Comparison of ENCODE assay signal across 13 cellular contexts in genomic region chr17:31919802-31920525, GRCh38. TPM values are rescaled to one million over a fixed set of nuclear protein-coding genes. Genes with fewer than 3 reads are reported as not detected.
A peak's percentile ranks its signal among the peaks of the same experiment; 100 is the strongest.
DNase-seq lines count a peak whose midpoint lies in the region; ATAC-seq, FAIRE-seq and TF ChIP-seq lines count a peak whose summit lies in the region.
"Had no signal": no experiment of that assay in that cellular context is flagged by ENCODE, and none has a peak within 500 bp of the region (broad histone marks: within the 10 kb centered on the region; RNA-seq: fewer than 3 reads in every experiment).

No MANE protein-coding gene starts in this region.

- POLR2A ChIA-PET in activated CD4-positive, alpha-beta T cell treated with anti-CD3 and anti-CD28 coated beads, Interleukin-2, amount 10 ng/mL, durations not matched to agents 7 days and 5 days (lab: Charles Lee): no interaction called here
- POLR2A ChIA-PET in GM12878 (lab: Charles Lee): interaction anchor here (0.7 kb wide), 1 partner anchor 504 kb away, joined by 3 read pairs; no protein-coding TSS in a partner anchor

- RAD21 ChIA-PET in GM12878 (lab: Charles Lee; ENCODE audit: unreplicated experiment): no interaction called here

- H3K4ac ChIP-seq in neuronal stem cell (ENCODE audit: low read length): no peak overlapping the region

- in situ Hi-C loops in GM12878 (cut with MboI): no loop called here

- H3K9ac ChIP-seq in GM12878 (ENCODE audit: control insufficient read depth, insufficient read depth, low read length) (no peak overlapping the region), skeletal muscle satellite cell (ENCODE audit: low read depth, low read length) (peak overlapping the region; percentile 55), neuronal stem cell (ENCODE audit: low read depth, low read length, poor library complexity) (no peak overlapping the region)

- no peak for TF ChIP-seq POLR2A in GM12878 (IDR thresholded peaks at IDR 0.05; ENCODE audit: low read depth, low read length)

- H3K79me1 ChIP-seq in neuronal stem cell (ENCODE audit: low read depth, low read length): no peaks in the 10 kb centered on the region

- no peak overlapping the region for H4K91ac ChIP-seq in neuronal stem cell (ENCODE audit: low read depth, low read length, poor library complexity)

- SMC1A ChIA-PET in GM12878 (lab: Charles Lee; ENCODE audit: uncharacterized antibody, unreplicated experiment): no interaction called here

- H3K4me3 ChIP-seq in MG63: no peak overlapping the region
- no peak overlapping the region for H3K4me3 ChIP-seq in GM12878
- peak overlapping the region; percentile 21 for H3K4me3 ChIP-seq in skeletal muscle satellite cell (ENCODE audit: low read length)
- H3K4me3 ChIP-seq in neuronal stem cell (ENCODE audit: low read length in 2 of 2): no peak overlapping the region
- H3K4me3 ChIP-seq: transverse colon had no signal

- H3K18ac ChIP-seq in neuronal stem cell (ENCODE audit: low read length): no peak overlapping the region

- peak; percentile 75 for ATAC-seq in GM12878

- intact Hi-C loops in GM12878 (cut with micrococcal nuclease; ENCODE audit: unreplicated experiment): no loop called here

- peak overlapping the region; percentile 15 for H3K27ac Mint-ChIP-seq in activated CD4-positive, alpha-beta T cell treated with anti-CD3 and anti-CD28 coated beads, Interleukin-2, amount 10 ng/mL, durations not matched to agents 7 days and 5 days
- H3K27ac Mint-ChIP-seq: IgD-negative memory B cell had no signal

- H2AFZ ChIP-seq in GM12878 (ENCODE audit: control insufficient read depth, low read depth, low read length) (no peak overlapping the region), neuronal stem cell (ENCODE audit: low read length) (no peak overlapping the region)

- H3K14ac ChIP-seq in neuronal stem cell (ENCODE audit: low read length): no peak overlapping the region

- no peaks in the 10 kb centered on the region for H3K36me3 ChIP-seq in MG63
- H3K36me3 ChIP-seq in GM12878 (ENCODE audit: control insufficient read depth in 2 of 2, insufficient read depth in 2 of 2, low read length in 1 of 2): no peaks in the 10 kb centered on the region
- H3K36me3 ChIP-seq in skeletal muscle satellite cell (ENCODE audit: insufficient read depth, low read length): no peaks in the 10 kb centered on the region
- H3K36me3 ChIP-seq in neuronal stem cell (replicated peaks in 1 of 2; ENCODE audit: control insufficient read depth in 2 of 2, insufficient read depth in 2 of 2, low read length in 2 of 2): no peaks in the 10 kb centered on the region
- H3K36me3 ChIP-seq: transverse colon had no signal

- no peak overlapping the region for H3K27ac ChIP-seq in GM12878 (ENCODE audit: control insufficient read depth, insufficient read depth)
- H3K27ac ChIP-seq in neuronal stem cell (replicated peaks; ENCODE audit: low read length): no peak overlapping the region
- H3K27ac ChIP-seq: transverse colon had no signal

- CTCF ChIA-PET in activated CD4-positive, alpha-beta T cell treated with anti-CD3 and anti-CD28 coated beads, Interleukin-2, amount 10 ng/mL, durations not matched to agents 7 days and 5 days (lab: Charles Lee): interaction anchor here (0.6 kb wide), 1 partner anchor 51 kb away, joined by 3 read pairs; no protein-coding TSS in a partner anchor
- CTCF ChIA-PET in GM12878 (lab: Yijun Ruan, JAX): no interaction called here

- no peak overlapping the region for H3K4me2 ChIP-seq in GM12878 (ENCODE audit: control insufficient read depth, insufficient read depth)
- H3K4me2 ChIP-seq in skeletal muscle satellite cell (ENCODE audit: low read length): peak overlapping the region; percentile 59
- no peak overlapping the region for H3K4me2 ChIP-seq in neuronal stem cell (ENCODE audit: insufficient read depth, low read length, poor library complexity, severe bottlenecking)

- no peak overlapping the region for H2BK120ac ChIP-seq in neuronal stem cell (ENCODE audit: low read depth, low read length)

- H3K9me3 ChIP-seq in MG63 (no peaks in the 10 kb centered on the region), GM12878 (replicated peaks; ENCODE audit: control insufficient read depth, insufficient read depth, low read length) (no peaks in the 10 kb centered on the region), skeletal muscle satellite cell (replicated peaks; ENCODE audit: low read length) (no peaks in the 10 kb centered on the region), neuronal stem cell (replicated peaks in 1 of 2; ENCODE audit: control insufficient read depth in 2 of 2, insufficient read depth in 1 of 2, low read depth in 1 of 2, low read length in 2 of 2) (no peaks in the 10 kb centered on the region)
- H3K9me3 ChIP-seq: transverse colon had no signal

- no peak overlapping the region for H2BK5ac ChIP-seq in neuronal stem cell (ENCODE audit: low read length)

- H4K8ac ChIP-seq in neuronal stem cell (ENCODE audit: low read depth, low read length): no peak overlapping the region

- TF ChIP-seq EP300 in GM12878 (IDR thresholded peaks at IDR 0.05; ENCODE audit: borderline replicate concordance in 1 of 2, control insufficient read depth in 1 of 2, low read depth in 2 of 2, low read length in 2 of 2): no peak

- H2BK12ac ChIP-seq in neuronal stem cell (ENCODE audit: low read length): no peak overlapping the region

- no peak for TF ChIP-seq RAD21 in GM12878 (IDR thresholded peaks at IDR 0.05; ENCODE audit: insufficient read depth, low read depth, low read length)

- WGBS in GM12878 (ENCODE audit: insufficient coverage, insufficient replicate concordance, low lambda C conversion rate, missing lambda C conversion rate): 45% methylated on average over 9 of the region's 10 CpGs
- 100% methylated on average over 2 of the region's 10 CpGs for WGBS in neuronal stem cell (ENCODE audit: extremely low coverage in 2 of 2, insufficient read length in 2 of 2, insufficient replicate concordance in 1 of 2), 2 donors

- DNase-seq in activated CD4-positive, alpha-beta T cell treated with anti-CD3 and anti-CD28 coated beads, Interleukin-2, amount 10 ng/mL, durations not matched to agents 7 days and 5 days: no peak
- no peak for DNase-seq in activated CD4-positive, alpha-beta T cell treated with anti-CD3 and anti-CD28 coated beads for 1 hour
- DNase-seq in MG63: peak; percentile 23
- DNase-seq in GM12878 (ENCODE audit: low read depth, low spot score): no peak
- DNase-seq in globus pallidus (ENCODE audit: low spot score): no peak
- DNase-seq in neuronal stem cell (ENCODE audit: low spot score): no peak
- no peak for DNase-seq in stimulated activated naive CD4-positive, alpha-beta T cell treated with Interleukin-2 at 50 U/mL for 16 hours (lab: John Stamatoyannopoulos, UW)
- DNase-seq: NCI-H187 treated with DMSO at 0.1 percent for 48 hours; NK-92 treated with Interleukin-12 subunit alpha and Interleukin-12 subunit beta, amount 100 ng/mL, for 24 hours; transverse colon had no signal

- H3K23ac ChIP-seq in neuronal stem cell (ENCODE audit: low read depth, low read length, poor library complexity): no peak overlapping the region

- H3K9me3 Mint-ChIP-seq in activated CD4-positive, alpha-beta T cell treated with anti-CD3 and anti-CD28 coated beads, Interleukin-2, amount 10 ng/mL, durations not matched to agents 7 days and 5 days: no peaks in the 10 kb centered on the region
- H3K9me3 Mint-ChIP-seq: IgD-negative memory B cell had no signal

- no peaks in the 10 kb centered on the region for H3K79me2 ChIP-seq in GM12878 (ENCODE audit: control insufficient read depth, insufficient read depth, low read length)

- H3K4me1 ChIP-seq in GM12878 (ENCODE audit: control insufficient read depth, insufficient read depth, low read length) (no peaks in the 10 kb centered on the region), skeletal muscle satellite cell (ENCODE audit: control insufficient read depth, insufficient read depth, low read length) (peaks cover 29% of the 10 kb centered on the region), neuronal stem cell (ENCODE audit: control insufficient read depth in 2 of 2, insufficient read depth in 1 of 2, low read depth in 1 of 2, low read length in 2 of 2) (no peaks in the 10 kb centered on the region)

- TF ChIP-seq CTCF in GM12878 (IDR thresholded peaks at IDR 0.05 in 2 of 3, conservative IDR thresholded peaks at IDR 0.05 in 1 of 3; ENCODE audit: control insufficient read depth in 2 of 3, extremely low read depth in 1 of 3, insufficient read depth in 1 of 3, low read depth in 3 of 3, low read length in 3 of 3): no peak

- peaks cover 14% of the 10 kb centered on the region for H3K27me3 Mint-ChIP-seq in activated CD4-positive, alpha-beta T cell treated with anti-CD3 and anti-CD28 coated beads, Interleukin-2, amount 10 ng/mL, durations not matched to agents 7 days and 5 days

- no peaks in the 10 kb centered on the region for H3K36me3 Mint-ChIP-seq in activated CD4-positive, alpha-beta T cell treated with anti-CD3 and anti-CD28 coated beads, Interleukin-2, amount 10 ng/mL, durations not matched to agents 7 days and 5 days (ENCODE audit: low read depth)
- H3K36me3 Mint-ChIP-seq: IgD-negative memory B cell had no signal

- no peak overlapping the region for H2AK5ac ChIP-seq in neuronal stem cell (ENCODE audit: low read depth, low read length)

- H4K20me1 ChIP-seq in GM12878 (ENCODE audit: control insufficient read depth, insufficient read depth): no peaks in the 10 kb centered on the region

- no peak overlapping the region for H3K4me3 Mint-ChIP-seq in activated CD4-positive, alpha-beta T cell treated with anti-CD3 and anti-CD28 coated beads, Interleukin-2, amount 10 ng/mL, durations not matched to agents 7 days and 5 days
- H3K4me3 Mint-ChIP-seq: IgD-negative memory B cell had no signal

- peaks cover 8% of the 10 kb centered on the region for H3K4me1 Mint-ChIP-seq in activated CD4-positive, alpha-beta T cell treated with anti-CD3 and anti-CD28 coated beads, Interleukin-2, amount 10 ng/mL, durations not matched to agents 7 days and 5 days

- H2BK15ac ChIP-seq in neuronal stem cell (ENCODE audit: low read length): no peak overlapping the region

- no peak for FAIRE-seq in GM12878 (lab: Jason Lieb, UNC)
- FAIRE-seq: keratinocyte had no signal

- H3K27me3 ChIP-seq in MG63 (no peaks in the 10 kb centered on the region), GM12878 (replicated peaks in 1 of 2; ENCODE audit: control insufficient read depth in 2 of 2, insufficient read depth in 2 of 2, low read length in 1 of 2) (peaks cover 0 to 2% of the 10 kb centered on the region in 2 experiments; a peak in 1 of 4 replicates), skeletal muscle satellite cell (ENCODE audit: control insufficient read depth, insufficient read depth, low read length) (no peaks in the 10 kb centered on the region), neuronal stem cell (ENCODE audit: control insufficient read depth in 3 of 3, insufficient read depth in 3 of 3, low read depth in 1 of 3, low read length in 3 of 3) (no peaks in the 10 kb centered on the region)

- BruUV-seq in GM12878 (replicated peaks; lab: Mats Ljungman, UMichigan): no TSS peak

RNA-seq across cellular contexts. Expression of gene SUZ12, which starts 16.8 kb away (rescaled TPM):
- 10 to 100 TPM; 58.2 to 69.5 TPM for total RNA-seq in activated CD4-positive, alpha-beta T cell treated with anti-CD3 and anti-CD28 coated beads, Interleukin-2, amount 10 ng/mL, durations not matched to agents 7 days and 5 days
- 39.4 and 72.1 TPM in 2 replicates for total RNA-seq in MG63 (2014; rRNA removed; shearing (Covaris generic); ENCODE audit: low replicate concordance)
- total RNA-seq in GM12878 (2013; cell fraction: nucleolus; rRNA removed): 66.0 and 67.3 TPM in 2 replicates
- 19.2 and 23.9 TPM in 2 replicates for total RNA-seq in GM12878 (2014; rRNA removed)
- total RNA-seq in GM12878 (2014; rRNA removed; fragmentation: Illumina TruSeq; extraction: Trizol): 65.6 and 66.5 TPM in 2 replicates
- total RNA-seq in GM12878 (2021): 47.9 and 48.8 TPM in 2 replicates
- 10.4 TPM for polyA plus RNA-seq in GM12878 (2011; ENCODE audit: low read depth)
- 48.5 and 77.0 TPM in 2 replicates for polyA plus RNA-seq in GM12878 (2011; rRNA removed)
- polyA plus RNA-seq in GM12878 (2011; cell fraction: cytosol; rRNA removed): 15.8 and 16.9 TPM in 2 replicates
- 24.0 and 30.2 TPM in 2 replicates for polyA plus RNA-seq in GM12878 (2011; cell fraction: nucleus; rRNA removed)
- polyA plus RNA-seq in GM12878 (2012): 23.0 and 28.0 TPM in 2 replicates
- 69.2 and 84.4 TPM in 2 replicates for polyA plus RNA-seq in GM12878 (2014; fragmentation: Illumina TruSeq; extraction: Trizol)
- 10 to 100 TPM; 25.5 to 32.0 TPM for polyA plus RNA-seq in GM12878 (2014; fragmentation: Nextera tagmentation; extraction: Ambion mirVana)
- polyA plus RNA-seq in GM12878 (2014; rRNA removed): 28.9 and 37.1 TPM in 2 replicates
- 10 to 100 TPM; 23.7 to 26.1 TPM for polyA plus RNA-seq in GM12878 (2016; fragmentation: Nextera tagmentation; extraction: Ambion mirVana)
- 23.7 and 32.4 TPM in 2 replicates for polyA minus RNA-seq in GM12878 (2011; rRNA and poly(A)+ RNA removed)
- polyA minus RNA-seq in GM12878 (2011; cell fraction: cytosol; rRNA and poly(A)+ RNA removed): 15.1 and 25.4 TPM in 2 replicates
- polyA minus RNA-seq in GM12878 (2011; cell fraction: nucleus; rRNA and poly(A)+ RNA removed): 7.1 and 13.9 TPM in 2 replicates
- total RNA-seq in skeletal muscle satellite cell (2012; rRNA removed): 17.9 and 18.8 TPM in 2 replicates
- polyA plus RNA-seq in neuronal stem cell (2013, experiment 1 of 2): 34.9 TPM
- 36.4 TPM for polyA plus RNA-seq in neuronal stem cell (2013, experiment 2 of 2)

RNA-seq across cellular contexts. Expression of gene UTP6, which starts 18.5 kb away (rescaled TPM):
- 10 to 100 TPM; 67.9 to 73.7 TPM for total RNA-seq in activated CD4-positive, alpha-beta T cell treated with anti-CD3 and anti-CD28 coated beads, Interleukin-2, amount 10 ng/mL, durations not matched to agents 7 days and 5 days
- total RNA-seq in MG63 (2014; rRNA removed; shearing (Covaris generic); ENCODE audit: low replicate concordance): 106 and 146 TPM in 2 replicates
- total RNA-seq in GM12878 (2013; cell fraction: nucleolus; rRNA removed): 90.8 and 99.2 TPM in 2 replicates
- 47.4 and 65.7 TPM in 2 replicates for total RNA-seq in GM12878 (2014; rRNA removed)
- total RNA-seq in GM12878 (2014; rRNA removed; fragmentation: Illumina TruSeq; extraction: Trizol): 69.4 and 69.9 TPM in 2 replicates
- total RNA-seq in GM12878 (2021): 90.8 and 91.7 TPM in 2 replicates
- 32.8 TPM for polyA plus RNA-seq in GM12878 (2011; ENCODE audit: low read depth)
- 76.6 and 130 TPM in 2 replicates for polyA plus RNA-seq in GM12878 (2011; rRNA removed)
- polyA plus RNA-seq in GM12878 (2011; cell fraction: cytosol; rRNA removed): 13.8 and 16.0 TPM in 2 replicates
- 40.8 and 55.5 TPM in 2 replicates for polyA plus RNA-seq in GM12878 (2011; cell fraction: nucleus; rRNA removed)
- 53.1 and 54.7 TPM in 2 replicates for polyA plus RNA-seq in GM12878 (2012)
- polyA plus RNA-seq in GM12878 (2014; fragmentation: Illumina TruSeq; extraction: Trizol): 59.3 and 69.8 TPM in 2 replicates
- 100 to 1,000 TPM; 134 to 137 TPM for polyA plus RNA-seq in GM12878 (2014; fragmentation: Nextera tagmentation; extraction: Ambion mirVana)
- 59.8 and 70.2 TPM in 2 replicates for polyA plus RNA-seq in GM12878 (2014; rRNA removed)
- 100 to 1,000 TPM; 136 to 138 TPM for polyA plus RNA-seq in GM12878 (2016; fragmentation: Nextera tagmentation; extraction: Ambion mirVana)
- 12.7 and 20.3 TPM in 2 replicates for polyA minus RNA-seq in GM12878 (2011; rRNA and poly(A)+ RNA removed)
- 11.1 and 17.2 TPM in 2 replicates for polyA minus RNA-seq in GM12878 (2011; cell fraction: cytosol; rRNA and poly(A)+ RNA removed)
- polyA minus RNA-seq in GM12878 (2011; cell fraction: nucleus; rRNA and poly(A)+ RNA removed): 8.8 and 15.8 TPM in 2 replicates
- 37.8 and 39.0 TPM in 2 replicates for total RNA-seq in skeletal muscle satellite cell (2012; rRNA removed)
- 39.0 TPM for polyA plus RNA-seq in neuronal stem cell (2013, experiment 1 of 2)
- 41.7 TPM for polyA plus RNA-seq in neuronal stem cell (2013, experiment 2 of 2)
